8 cellular contexts compared by ENCODE assay signal in genomic region chr1:208203127-208203847, GRCh38. TPM values are rescaled to one million over a fixed set of nuclear protein-coding genes. Genes with fewer than 3 reads are reported as not detected.
DNase-seq lines count a peak whose midpoint lies in the region; ATAC-seq and TF ChIP-seq lines count a peak whose summit lies in the region.

No MANE protein-coding gene starts in this region.

- H3K4me3 Mint-ChIP-seq in stimulated activated effector memory CD8-positive, alpha-beta T cell treated with anti-CD3 and anti-CD28 coated beads, Interleukin-12 subunit alpha, Interleukin-12 subunit beta, amount 100 ng/mL, for 72 hours = no peak overlapping the region

- H3K4me3 ChIP-seq in thyroid gland (replicated peaks in 1 of 3) = no peak overlapping the region

- TF ChIP-seq POLR2A in thyroid gland (IDR thresholded peaks at IDR 0.05) = no peak
- no peak for TF ChIP-seq POLR2A in GM18505 (IDR thresholded peaks at IDR 0.05; ENCODE audit: borderline replicate concordance, extremely low read depth, insufficient read depth, insufficient read length)

- H3K27ac ChIP-seq in layer of hippocampus (ENCODE audit: low read depth, low read length) (peak overlapping the region; percentile 62), thyroid gland (peak overlapping the region; percentile 57 to 85 (median 67))

- no peaks in the 10 kb centered on the region for H3K36me3 Mint-ChIP-seq in stimulated activated effector memory CD8-positive, alpha-beta T cell treated with anti-CD3 and anti-CD28 coated beads, Interleukin-12 subunit alpha, Interleukin-12 subunit beta, amount 100 ng/mL, for 72 hours

- H3K27me3 ChIP-seq in layer of hippocampus (ENCODE audit: control insufficient read depth, insufficient read depth, low read length) (no peaks in the 10 kb centered on the region), thyroid gland (no peaks in the 10 kb centered on the region)

- no peak overlapping the region for H3K27ac Mint-ChIP-seq in stimulated activated effector memory CD8-positive, alpha-beta T cell treated with anti-CD3 and anti-CD28 coated beads, Interleukin-12 subunit alpha, Interleukin-12 subunit beta, amount 100 ng/mL, for 72 hours

- H3K36me3 ChIP-seq in thyroid gland = no peaks in the 10 kb centered on the region

- DNase-seq in NCI-H146 (lab: John Stamatoyannopoulos, UW) (peak; percentile 82), amygdala (lab: John Stamatoyannopoulos, UW) (peak in 39 of 56 donors; percentile 14 to 77 (median 41)), thyroid gland (peak; percentile 71 to 73), KG1 (lab: John Stamatoyannopoulos, UW) (no peak)
- no peak for DNase-seq in stimulated activated CD8-positive, alpha-beta memory T cell treated with anti-CD3 and anti-CD28 coated beads, Interleukin-4, amount 100 ng/mL, for 48 hours
- no peak for DNase-seq in stimulated activated effector memory CD8-positive, alpha-beta T cell treated with anti-CD3 and anti-CD28 coated beads, Interleukin-12 subunit alpha, Interleukin-12 subunit beta, amount 100 ng/mL, for 72 hours (ENCODE audit: low spot score in 2 of 2)

- H3K4me1 ChIP-seq in thyroid gland = peaks cover 51 to 77% of the 10 kb centered on the region in 2 donors

- H3K4me1 Mint-ChIP-seq in stimulated activated effector memory CD8-positive, alpha-beta T cell treated with anti-CD3 and anti-CD28 coated beads, Interleukin-12 subunit alpha, Interleukin-12 subunit beta, amount 100 ng/mL, for 72 hours = no peaks in the 10 kb centered on the region

- no peaks in the 10 kb centered on the region for H3K9me3 ChIP-seq in thyroid gland

- intact Hi-C loops in thyroid gland (cut with DNase I) = no loop called here

- no peak for ATAC-seq in GM18505 (IDR thresholded peaks at IDR 0.05; ENCODE audit: unreplicated experiment)
- ATAC-seq in stimulated activated effector memory CD8-positive, alpha-beta T cell treated with anti-CD3 and anti-CD28 coated beads, Interleukin-12 subunit alpha, Interleukin-12 subunit beta, amount 100 ng/mL, for 72 hours = no peak

- no peak for TF ChIP-seq CTCF in thyroid gland (IDR thresholded peaks at IDR 0.05)

- H3K9me3 Mint-ChIP-seq in stimulated activated effector memory CD8-positive, alpha-beta T cell treated with anti-CD3 and anti-CD28 coated beads, Interleukin-12 subunit alpha, Interleukin-12 subunit beta, amount 100 ng/mL, for 72 hours = no peaks in the 10 kb centered on the region

- WGBS in thyroid gland, 2 donors = 25 to 34% methylated on average over 11 to 12 of the region's 13 CpGs

RNA-seq across cellular contexts. Expression of gene PLXNA2, which starts 40.9 kb away (rescaled TPM):
- total RNA-seq in thyroid gland = 10 to 100 TPM; 12.2 to 45.7 (median 21.8) TPM

Comparison
In these comparisons a context has a peak if more than half of its experiments do, and no peak if none do; other contexts are left out.
1. DNase-seq: peak in NCI-H146 (single experiment), amygdala (39 of 56) and thyroid gland (2 of 2); none in stimulated activated CD8-positive, alpha-beta memory T cell treated with anti-CD3 and anti-CD28 coated beads, Interleukin-4, amount 100 ng/mL, for 48 hours (single experiment), stimulated activated effector memory CD8-positive, alpha-beta T cell treated with anti-CD3 and anti-CD28 coated beads, Interleukin-12 subunit alpha, Interleukin-12 subunit beta, amount 100 ng/mL, for 72 hours (0 of 2) and KG1 (single experiment).